19 cellular contexts compared by ENCODE assay signal in the genomic region with DNA sequence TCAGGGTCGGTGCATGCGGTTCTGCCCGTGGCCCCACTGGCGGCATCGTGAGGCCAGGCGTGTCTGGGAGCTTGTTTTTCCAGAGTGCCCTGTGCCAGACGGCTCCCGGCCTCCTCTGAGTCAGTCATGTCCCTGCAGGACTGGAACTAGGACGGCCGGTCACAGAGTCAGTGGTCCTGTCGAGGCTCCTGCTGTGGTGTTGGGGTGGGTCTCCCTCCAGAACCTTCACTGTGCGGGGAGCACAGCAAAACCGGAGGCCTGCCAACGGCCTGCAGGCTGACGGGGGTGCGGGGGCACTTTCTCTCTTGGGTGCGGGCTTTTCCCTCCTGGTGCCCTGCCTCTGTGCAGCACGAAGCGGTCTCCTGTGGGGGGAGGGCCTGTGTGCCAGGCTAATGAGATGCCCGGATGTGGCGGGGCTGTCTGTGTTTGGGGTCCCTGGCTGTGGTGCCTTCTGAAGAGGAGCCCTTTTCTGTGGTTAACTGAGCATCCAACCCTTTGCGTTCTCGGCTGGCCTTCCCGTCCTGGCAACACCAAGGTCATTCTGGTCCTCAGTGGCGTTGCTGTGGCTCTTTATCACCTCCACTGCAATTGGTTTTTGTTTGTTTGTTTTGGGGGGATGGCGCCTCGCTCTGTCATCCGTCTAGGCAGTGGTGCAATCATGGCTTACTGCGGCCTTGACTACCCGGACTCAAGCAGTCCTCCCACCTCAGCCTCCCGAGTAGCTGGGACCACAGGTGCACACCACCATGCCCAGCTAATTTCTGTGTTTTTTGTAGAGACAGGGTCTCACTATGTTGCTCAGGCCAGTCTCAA. TPM values are rescaled to one million over a fixed set of nuclear protein-coding genes. Genes with fewer than 3 reads are reported as not detected.
DNase-seq lines count a peak whose midpoint lies in the region; ATAC-seq and TF ChIP-seq lines count a peak whose summit lies in the region.
"Had no signal": no experiment of that assay in that cellular context is flagged by ENCODE, and none has a peak within 500 bp of the region (broad histone marks: within the 10 kb centered on the region; RNA-seq: fewer than 3 reads in every experiment).

No MANE protein-coding gene starts in this region.

- DNase-seq in RWPE1 (ENCODE audit: low spot score) (no peak), dorsolateral prefrontal cortex (peak in 2 of 10 donors; percentile 34 to 39), mesendoderm (no peak), substantia nigra (lab: John Stamatoyannopoulos, UW) (peak in 2 of 49 donors; percentile 21 to 55), tibial artery (no peak), NCI-H2171 (lab: John Stamatoyannopoulos, UW) (no peak)
- DNase-seq: activated CD4-positive, alpha-beta memory T cell treated with anti-CD3 and anti-CD28 coated beads for 36 hours; activated naive CD4-positive, alpha-beta T cell treated with Interleukin-2 at 50 U/mL for 16 hours; kidney glomerular epithelial cell; NCI-H1417 treated with DMSO at 0.1 percent for 48 hours; NCI-H2171 treated with DMSO at 0.1 percent for 48 hours; stimulated activated CD4-positive, alpha-beta T cell treated with anti-CD3 and anti-CD28 coated beads, Interleukin-1b, Interleukin-23, amount 100 ng/mL, for 48 hours; stimulated activated naive CD4-positive, alpha-beta T cell had no signal

- H3K36me3 ChIP-seq in mesendoderm (ENCODE audit: control insufficient read depth, insufficient read depth, low read length) = no peaks in the 10 kb centered on the region
- peaks cover 24 to 56% (median 34%) of the 10 kb centered on the region in 3 donors for H3K36me3 ChIP-seq in tibial artery

- H3K27me3 ChIP-seq in dorsolateral prefrontal cortex = no peaks in the 10 kb centered on the region
- H3K27me3 ChIP-seq in mesendoderm (ENCODE audit: insufficient read depth, low read length, poor library complexity) = no peaks in the 10 kb centered on the region
- no peaks in the 10 kb centered on the region for H3K27me3 ChIP-seq in tibial artery
- H3K27me3 ChIP-seq: hepatocyte, SJSA1, upper lobe of left lung had no signal

- H3K23ac ChIP-seq in mesendoderm (ENCODE audit: low read length) = peak overlapping the region; percentile 24

- H3K4me3 ChIP-seq in dorsolateral prefrontal cortex (no peak overlapping the region), mesendoderm (ENCODE audit: low read length) (no peak overlapping the region), tibial artery (no peak overlapping the region)
- H3K4me3 ChIP-seq: HAP-1, hepatocyte, SJSA1, upper lobe of left lung had no signal

- POLR2A ChIA-PET in RWPE1 (lab: Yijun Ruan, JAX; ENCODE audit: low non-redundant PET) = no interaction called here

- H4K5ac ChIP-seq in mesendoderm (ENCODE audit: low read length) = no peak overlapping the region

- intact Hi-C loops in dorsolateral prefrontal cortex (cut with DNase I) (no loop called here), tibial artery (cut with DNase I; ENCODE audit: low total_unique reads) (no loop called here)

- ATAC-seq in HG02852 (IDR thresholded peaks at IDR 0.05; ENCODE audit: unreplicated experiment) = no peak
- ATAC-seq: sciatic nerve had no signal

- peaks cover 88% of the 10 kb centered on the region for H3K79me2 ChIP-seq in mesendoderm (ENCODE audit: control insufficient read depth, insufficient read depth, low read length)

- H2AK5ac ChIP-seq in mesendoderm (ENCODE audit: low read length) = no peak overlapping the region

- no peaks in the 10 kb centered on the region for H3K9me3 ChIP-seq in tibial artery
- H3K9me3 ChIP-seq: HAP-1, SJSA1, upper lobe of left lung had no signal

- no peak overlapping the region for H3K4ac ChIP-seq in mesendoderm (ENCODE audit: low read depth, low read length)

- no peak overlapping the region for H3K4me2 ChIP-seq in mesendoderm (ENCODE audit: low read length)
- H3K4me2 ChIP-seq: hepatocyte had no signal

- H2BK5ac ChIP-seq in mesendoderm (ENCODE audit: low read length) = no peak overlapping the region

- TF ChIP-seq CTCF in RWPE1 (conservative IDR thresholded peaks at IDR 0.05; ENCODE audit: low read depth) (no peak), dorsolateral prefrontal cortex (IDR thresholded peaks at IDR 0.05 in 54 of 56, conservative IDR thresholded peaks at IDR 0.05 in 2 of 56; ENCODE audit: low read depth in 1 of 56, partially characterized antibody in 56 of 56) (no peak), tibial artery (IDR thresholded peaks at IDR 0.05) (no peak)

- H2BK120ac ChIP-seq in mesendoderm (ENCODE audit: low read depth, low read length) = no peak overlapping the region

- CTCF ChIA-PET in RWPE1 (lab: Yijun Ruan, JAX) = interaction anchor here (0.6 kb wide), 1 partner anchor 436 kb away, joined by 3 read pairs; no protein-coding TSS in a partner anchor

- WGBS in mesendoderm (ENCODE audit: extremely low coverage, insufficient coverage, low lambda C conversion rate) = no CpG with 5 or more reads among the region's 31 CpGs

- no peak overlapping the region for H4K8ac ChIP-seq in mesendoderm (ENCODE audit: low read depth, low read length)

- no peak overlapping the region for H2BK15ac ChIP-seq in mesendoderm (replicated peaks; ENCODE audit: low read depth)

- H3K4me1 ChIP-seq in mesendoderm (ENCODE audit: control insufficient read depth, low read depth, low read length) (no peaks in the 10 kb centered on the region), tibial artery (peaks cover 0 to 36% (median 18%) of the 10 kb centered on the region in 4 donors)
- H3K4me1 ChIP-seq: HAP-1, SJSA1 had no signal

- no peak overlapping the region for H3K18ac ChIP-seq in mesendoderm (ENCODE audit: low read length)

- H3K56ac ChIP-seq in mesendoderm (ENCODE audit: low read length) = no peak overlapping the region

- H3K9ac ChIP-seq in mesendoderm (ENCODE audit: low read length) = no peak overlapping the region

- H3K27ac ChIP-seq in RWPE1 = peak overlapping the region; percentile 13
- peak overlapping the region in 40 of 59 donors; percentile 0 to 84 (median 52) for H3K27ac ChIP-seq in dorsolateral prefrontal cortex
- no peak overlapping the region for H3K27ac ChIP-seq in mesendoderm (ENCODE audit: low read depth, low read length)
- peak overlapping the region; percentile 49 for H3K27ac ChIP-seq in substantia nigra (ENCODE audit: low read depth, low read length, poor library complexity, severe bottlenecking)
- H3K27ac ChIP-seq in tibial artery = no peak overlapping the region
- H3K27ac ChIP-seq: hepatocyte, SJSA1, upper lobe of left lung had no signal

- peaks cover 43% of the 10 kb centered on the region for H3K79me1 ChIP-seq in mesendoderm (ENCODE audit: low read length)

RNA-seq across cellular contexts. Expression of a gene that starts 8.0 kb away (rescaled TPM):
- 10 to 100 TPM; 25.4 to 54.1 (median 40.7) TPM for total RNA-seq in dorsolateral prefrontal cortex
- 35.9 TPM for polyA plus RNA-seq in mesendoderm (2013, experiment 1 of 2)
- 35.8 TPM for polyA plus RNA-seq in mesendoderm (2013, experiment 2 of 2)

RNA-seq across cellular contexts. Expression of a gene that starts 52.1 kb away (rescaled TPM):
- total RNA-seq in dorsolateral prefrontal cortex = 100 to 1,000 TPM; 114 to 221 (median 159) TPM
- 47.7 TPM for polyA plus RNA-seq in mesendoderm (2013, experiment 1 of 2)
- polyA plus RNA-seq in mesendoderm (2013, experiment 2 of 2) = 47.9 TPM

Comparison
In these comparisons a context has a peak if more than half of its experiments do, and no peak if none do; other contexts are left out.
1. H3K27ac ChIP-seq: peak in RWPE1 (single experiment), dorsolateral prefrontal cortex (40 of 59) and substantia nigra (single experiment); none in mesendoderm (single experiment) and tibial artery (0 of 2).